In genomic region chr3:160956785-160957184, GRCh38 we compare ENCODE assay signal across 8 cellular contexts.
DNase-seq lines count a peak whose midpoint lies in the region; ATAC-seq, FAIRE-seq and TF ChIP-seq lines count a peak whose summit lies in the region.

No MANE protein-coding gene starts in this region.

- H3K4me3 Mint-ChIP-seq in activated T-cell treated with anti-CD3 and anti-CD28 coated beads, Interleukin-2, amount 50 U/mL, for 4 hours, result no peak overlapping the region

- no peaks in the 10 kb centered on the region for H3K4me1 ChIP-seq in tibial nerve

- TF ChIP-seq CTCF in GM12874 (IDR thresholded peaks at IDR 0.05; ENCODE audit: insufficient read depth, low read depth, low read length), result peak; percentile 29; the same call in 1 of the 2 replicates
- TF ChIP-seq CTCF in foreskin fibroblast (IDR thresholded peaks at IDR 0.05; ENCODE audit: low read depth, low read length), result peak; percentile 18
- no peak for TF ChIP-seq CTCF in tibial nerve (IDR thresholded peaks at IDR 0.05)
- TF ChIP-seq CTCF in dorsolateral prefrontal cortex (IDR thresholded peaks at IDR 0.05 in 54 of 56, conservative IDR thresholded peaks at IDR 0.05 in 2 of 56; ENCODE audit: low read depth in 1 of 56, partially characterized antibody in 56 of 56), result peak in 2 of 56 donors; percentile 12 to 33

- no peaks in the 10 kb centered on the region for H3K36me3 Mint-ChIP-seq in activated T-cell treated with anti-CD3 and anti-CD28 coated beads, Interleukin-2, amount 50 U/mL, for 4 hours (ENCODE audit: insufficient read depth)

- peak; percentile 70 for ATAC-seq in GM21825 (IDR thresholded peaks at IDR 0.05; ENCODE audit: unreplicated experiment)
- no peak for ATAC-seq in activated T-cell treated with anti-CD3 and anti-CD28 coated beads, Interleukin-2, amount 50 U/mL, for 4 hours

- H3K9me3 Mint-ChIP-seq in activated T-cell treated with anti-CD3 and anti-CD28 coated beads, Interleukin-2, amount 50 U/mL, for 4 hours, result no peaks in the 10 kb centered on the region

- no peaks in the 10 kb centered on the region for H3K27me3 ChIP-seq in tibial nerve
- no peaks in the 10 kb centered on the region for H3K27me3 ChIP-seq in dorsolateral prefrontal cortex

- DNase-seq in NCI-H146 treated with DMSO at 0.1 percent for 48 hours (lab: John Stamatoyannopoulos, UW; ENCODE audit: unreplicated experiment) (peak; percentile 26), foreskin fibroblast (peak; percentile 12 to 55), tibial nerve (ENCODE audit: low spot score in 2 of 2) (no peak), RCC 7860 (ENCODE audit: low spot score) (no peak), dorsolateral prefrontal cortex (no peak)
- no peak for DNase-seq in activated T-cell treated with anti-CD3 and anti-CD28 coated beads, Interleukin-2, amount 50 U/mL, for 4 hours

- intact Hi-C loops in dorsolateral prefrontal cortex (cut with DNase I), result no loop called here

- H3K27me3 Mint-ChIP-seq in activated T-cell treated with anti-CD3 and anti-CD28 coated beads, Interleukin-2, amount 50 U/mL, for 4 hours (ENCODE audit: low read depth), result peaks cover 4% of the 10 kb centered on the region

- H3K36me3 ChIP-seq in tibial nerve, result no peaks in the 10 kb centered on the region

- H3K27ac ChIP-seq in tibial nerve, result no peak overlapping the region
- no peak overlapping the region for H3K27ac ChIP-seq in dorsolateral prefrontal cortex

- H3K4me3 ChIP-seq in foreskin fibroblast (ENCODE audit: low read depth in 1 of 2, low read length in 2 of 2) (no peak overlapping the region), tibial nerve (no peak overlapping the region), dorsolateral prefrontal cortex (no peak overlapping the region)

- H3K9me3 ChIP-seq in tibial nerve, result no peaks in the 10 kb centered on the region

- H3K4me1 Mint-ChIP-seq in activated T-cell treated with anti-CD3 and anti-CD28 coated beads, Interleukin-2, amount 50 U/mL, for 4 hours (ENCODE audit: low read depth), result no peaks in the 10 kb centered on the region

- no peak for FAIRE-seq in RCC 7860 (lab: Jason Lieb, UNC)

- TF ChIP-seq EP300 in tibial nerve (IDR thresholded peaks at IDR 0.05), result no peak

- TF ChIP-seq POLR2A in tibial nerve (IDR thresholded peaks at IDR 0.05), result no peak

Comparison
In these comparisons a context has a peak if more than half of its experiments do, and no peak if none do; other contexts are left out.
1. CTCF ChIP-seq: peak in GM12874 (single experiment) and foreskin fibroblast (single experiment); none in tibial nerve (0 of 5).
2. DNase-seq: peak in NCI-H146 treated with DMSO at 0.1 percent for 48 hours (single experiment) and foreskin fibroblast (2 of 2); none in tibial nerve (0 of 2), activated T-cell treated with anti-CD3 and anti-CD28 coated beads, Interleukin-2, amount 50 U/mL, for 4 hours (single experiment), RCC 7860 (single experiment) and dorsolateral prefrontal cortex (0 of 10).